ENCODE assay signal across 18 cellular contexts in the genomic region with DNA sequence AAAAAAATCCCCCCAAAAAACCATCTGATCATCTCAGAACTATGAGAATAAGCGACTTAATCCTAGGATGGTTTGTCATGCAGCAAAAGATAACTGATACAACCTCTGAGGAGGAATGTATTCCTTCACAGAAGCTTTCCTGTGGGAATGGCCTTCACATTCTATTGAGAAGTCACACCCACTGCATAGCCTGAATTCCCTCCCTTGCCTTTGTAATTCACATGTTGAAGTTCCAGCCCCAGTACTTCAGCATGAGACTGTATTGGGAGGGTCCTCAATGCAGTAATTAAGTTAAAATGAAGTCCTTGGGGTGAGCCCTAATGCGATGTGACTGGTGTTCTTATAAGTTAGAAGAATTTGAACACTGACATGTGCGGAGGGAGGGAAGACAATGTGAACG.
A peak's percentile ranks its signal among the peaks of the same experiment; 100 is the strongest.
DNase-seq lines count a peak whose midpoint lies in the region; ATAC-seq, FAIRE-seq and TF ChIP-seq lines count a peak whose summit lies in the region.
"Had no signal": no experiment of that assay in that cellular context is flagged by ENCODE, and none has a peak within 500 bp of the region (broad histone marks: within the 10 kb centered on the region; RNA-seq: fewer than 3 reads in every experiment).

No MANE protein-coding gene starts in this region.

- H3K27me3 ChIP-seq in H9 (ENCODE audit: insufficient read depth, low read length) (no peaks in the 10 kb centered on the region), brain microvascular endothelial cell (replicated peaks) (no peaks in the 10 kb centered on the region), HepG2 (ENCODE audit: control insufficient read depth in 1 of 2, insufficient read depth in 2 of 2, low read length in 2 of 2) (no peaks in the 10 kb centered on the region)
- H3K27me3 ChIP-seq: BLaER1 treated with 17β-estradiol and CSF1 and Interleukin-3, amounts not matched to agents 10 nM and 100 nM had no signal

- no peak overlapping the region for H3K14ac ChIP-seq in H9 (ENCODE audit: insufficient read depth, low read length)

- peaks cover 4% of the 10 kb centered on the region; the same call in 1 of the 2 replicates for H3K4me1 ChIP-seq in H9 (ENCODE audit: insufficient read depth, low read length)
- no peaks in the 10 kb centered on the region for H3K4me1 ChIP-seq in HepG2 (ENCODE audit: insufficient read depth, low read length)
- H3K4me1 ChIP-seq: BLaER1 treated with 17β-estradiol and CSF1 and Interleukin-3, amounts not matched to agents 10 nM and 100 nM had no signal

- no peak overlapping the region for H3T11ph ChIP-seq in H9 (ENCODE audit: low read length)

- no peak for TF ChIP-seq POLR2A in HepG2 (IDR thresholded peaks at IDR 0.05; ENCODE audit: insufficient read depth in 1 of 2, low read depth in 2 of 2, low read length in 2 of 2)

- H2BK120ac ChIP-seq in H9 (ENCODE audit: low read depth, low read length, poor library complexity, severe bottlenecking): no peak overlapping the region

- no peak overlapping the region for H4K91ac ChIP-seq in H9 (ENCODE audit: insufficient read length, low read depth, low read length)

- ATAC-seq in GM18867 (IDR thresholded peaks at IDR 0.05; ENCODE audit: unreplicated experiment) (no peak), sciatic nerve (no peak), HepG2 (no peak)

- H3K4me3 ChIP-seq in brain microvascular endothelial cell (ENCODE audit: low read depth, low read length): no peak overlapping the region
- H3K4me3 ChIP-seq in HepG2 (replicated peaks in 1 of 3; ENCODE audit: insufficient read depth in 1 of 3, low read depth in 2 of 3, low read length in 3 of 3): no peak overlapping the region
- H3K4me3 ChIP-seq: BLaER1 treated with 17β-estradiol and CSF1 and Interleukin-3, amounts not matched to agents 10 nM and 100 nM had no signal

- H4K8ac ChIP-seq in H9 (replicated peaks; ENCODE audit: insufficient read length, low read depth, low read length): no peak overlapping the region

- H2AFZ ChIP-seq in H9 (ENCODE audit: low read length) (peak overlapping the region; percentile 5), HepG2 (ENCODE audit: low read length) (no peak overlapping the region)

- H3K4me1 Mint-ChIP-seq in H9: peaks cover 16 to 18% of the 10 kb centered on the region in 2 experiments
- H3K4me1 Mint-ChIP-seq: CD8-positive, alpha-beta memory T cell had no signal

- H3K36me3 ChIP-seq in brain microvascular endothelial cell (replicated peaks) (no peaks in the 10 kb centered on the region), HepG2 (replicated peaks in 1 of 2; ENCODE audit: control insufficient read depth in 1 of 2, insufficient read depth in 2 of 2, low read length in 2 of 2) (no peaks in the 10 kb centered on the region)
- H3K36me3 ChIP-seq: BLaER1 treated with 17β-estradiol and CSF1 and Interleukin-3, amounts not matched to agents 10 nM and 100 nM had no signal

- no peak overlapping the region for H2BK15ac ChIP-seq in H9 (ENCODE audit: low read depth, low read length)

- no peak overlapping the region for H3K4ac ChIP-seq in H9 (ENCODE audit: low read depth, low read length)

- no TSS peak for BruUV-seq in HepG2 (replicated peaks; lab: Mats Ljungman, UMichigan)

- no peak overlapping the region for H3K4me3 Mint-ChIP-seq in H9
- H3K4me3 Mint-ChIP-seq: CD8-positive, alpha-beta memory T cell had no signal

- H3K27ac ChIP-seq in H9 (ENCODE audit: insufficient read length, low read depth, low read length) (no peak overlapping the region), brain microvascular endothelial cell (peak overlapping the region; percentile 23), HepG2 (ENCODE audit: extremely low read length, insufficient read depth, low read length) (no peak overlapping the region)
- H3K27ac ChIP-seq: BLaER1 treated with 17β-estradiol and CSF1 and Interleukin-3, amounts not matched to agents 10 nM and 100 nM; RWPE1 had no signal

- no peak overlapping the region for H2BK12ac ChIP-seq in H9 (ENCODE audit: insufficient read length, low read depth, low read length)

- H4K20me1 ChIP-seq in H9 (ENCODE audit: control insufficient read depth, insufficient read depth, insufficient read length) (no peaks in the 10 kb centered on the region), HepG2 (ENCODE audit: insufficient read depth, low read length) (no peaks in the 10 kb centered on the region)
- H4K20me1 ChIP-seq: BLaER1 treated with 17β-estradiol and CSF1 and Interleukin-3, amounts not matched to agents 10 nM and 100 nM had no signal

- no peaks in the 10 kb centered on the region for H3K23me2 ChIP-seq in H9 (ENCODE audit: insufficient read length, low read depth, low read length, poor library complexity, severe bottlenecking)

- intact Hi-C loops in sciatic nerve (cut with DNase I): no loop called here
- intact Hi-C loops in HepG2 (cut with micrococcal nuclease; ENCODE audit: unreplicated experiment): no loop called here

- H3K27me3 Mint-ChIP-seq in H9 (ENCODE audit: low read depth): no peaks in the 10 kb centered on the region
- H3K27me3 Mint-ChIP-seq: CD8-positive, alpha-beta memory T cell had no signal

- in situ Hi-C loops in brain microvascular endothelial cell (cut with HindIII; ENCODE audit: low pct_ligation_motif_present, low sequenced_read_pairs) (no loop called here), HepG2 (cut with HindIII; ENCODE audit: extremely low pct_ligation_motif_present, low pct_unique_long_range_greater_than_20kb) (no loop called here)

- H3K9me3 Mint-ChIP-seq in H9: peaks cover 3 to 4% of the 10 kb centered on the region in 2 experiments

- no peaks in the 10 kb centered on the region for H3K79me2 ChIP-seq in H9 (ENCODE audit: insufficient read depth, low read length)
- no peaks in the 10 kb centered on the region for H3K79me2 ChIP-seq in HepG2 (ENCODE audit: insufficient read depth, low read length)

- WGBS in H9 (ENCODE audit: extremely low coverage, insufficient read length, low lambda C conversion rate): no CpG with 5 or more reads among the region's 4 CpGs
- WGBS in HepG2 (ENCODE audit: low lambda C conversion rate): 35% methylated on average over 4 of the region's 4 CpGs

- no peak overlapping the region for H2BK20ac ChIP-seq in H9 (ENCODE audit: low read depth, low read length, poor library complexity, severe bottlenecking)

- no peak overlapping the region for H2BK5ac ChIP-seq in H9 (ENCODE audit: insufficient read length, low read length)

- CTCF ChIA-PET in HepG2 (lab: Yijun Ruan, JAX; ENCODE audit: low intra/inter-chr PET ratio, low total read pairs): no interaction called here

- H3K9me3 ChIP-seq in H9 (ENCODE audit: control insufficient read depth, low read depth, low read length): no peaks in the 10 kb centered on the region
- no peaks in the 10 kb centered on the region for H3K9me3 ChIP-seq in HepG2 (ENCODE audit: low read length)
- H3K9me3 ChIP-seq: BLaER1 treated with 17β-estradiol and CSF1 and Interleukin-3, amounts not matched to agents 10 nM and 100 nM had no signal

- DNase-seq in H9 (peak; percentile 48), brain microvascular endothelial cell (peak; percentile 29), iPS-NIHi7 (ENCODE audit: extremely low spot score) (peak; percentile 33), sciatic nerve (ENCODE audit: low spot score) (no peak), HepG2 (ENCODE audit: low spot score) (no peak), SKM-1 (lab: John Stamatoyannopoulos, UW; ENCODE audit: unreplicated experiment) (no peak)
- DNase-seq: CD8-positive, alpha-beta memory T cell; DMS79; GDM1; H7; NCI-H1105 treated with DMSO at 0.1 percent for 48 hours; NCI-H187; NCI-H526 treated with DMSO at 0.1 percent for 48 hours had no signal

- no peak overlapping the region for H3K56ac ChIP-seq in H9 (ENCODE audit: insufficient read length, low read depth, low read length)

- peak overlapping the region in 1 of 3 experiments; percentile 2; a peak in 1 of 7 replicates for H3K27ac Mint-ChIP-seq in H9
- H3K27ac Mint-ChIP-seq: CD8-positive, alpha-beta memory T cell had no signal

- H3K9ac ChIP-seq in H9 (ENCODE audit: extremely low read depth, insufficient read length, low read length) (no peak overlapping the region), HepG2 (ENCODE audit: insufficient read depth, low read depth, low read length) (no peak overlapping the region)
- H3K9ac ChIP-seq: BLaER1 treated with 17β-estradiol and CSF1 and Interleukin-3, amounts not matched to agents 10 nM and 100 nM had no signal

- H3K23ac ChIP-seq in H9 (ENCODE audit: insufficient read length, low read depth, low read length): no peak overlapping the region

- H4K5ac ChIP-seq in H9 (ENCODE audit: insufficient read length, low read depth, low read length): no peak overlapping the region

- TF ChIP-seq EP300 in HepG2 (IDR thresholded peaks at IDR 0.05; ENCODE audit: low read depth in 2 of 2, low read length in 2 of 2) (no peak), HepG2 (CRISPR knock-in tag; IDR thresholded peaks at IDR 0.05; ENCODE audit: borderline replicate concordance) (no peak)

- TF ChIP-seq RAD21 in HepG2 (CRISPR knock-in tag; IDR thresholded peaks at IDR 0.05): no peak

- H2AK5ac ChIP-seq in H9 (ENCODE audit: insufficient read length, low read length): no peak overlapping the region

- H3K4me2 ChIP-seq in H9 (ENCODE audit: insufficient read depth, insufficient read length, low read length): no peak overlapping the region
- H3K4me2 ChIP-seq in HepG2 (ENCODE audit: low read depth, low read length): no peak overlapping the region
- H3K4me2 ChIP-seq: BLaER1 treated with 17β-estradiol and CSF1 and Interleukin-3, amounts not matched to agents 10 nM and 100 nM had no signal

- POLR2A ChIA-PET in HepG2 (lab: Yijun Ruan, JAX): no interaction called here

- TF ChIP-seq CTCF in H9 (conservative IDR thresholded peaks at IDR 0.05): no peak
- TF ChIP-seq CTCF in brain microvascular endothelial cell (IDR thresholded peaks at IDR 0.05; ENCODE audit: low read depth, low read length, missing control alignments): no peak
- no peak for TF ChIP-seq CTCF in HepG2 (CRISPR knock-in tag; IDR thresholded peaks at IDR 0.05)

- no peak for FAIRE-seq in HepG2 (lab: Jason Lieb, UNC)
- FAIRE-seq: D721Med, GM12891 had no signal

- no peak overlapping the region for H3K18ac ChIP-seq in H9 (ENCODE audit: insufficient read length, low read depth, low read length)

- peaks cover 0 to 18% (median 3%) of the 10 kb centered on the region in 3 experiments; a peak in 5 of 7 replicates for H3K36me3 Mint-ChIP-seq in H9 (ENCODE audit: insufficient read depth in 1 of 3, low read depth in 3 of 3)
- H3K36me3 Mint-ChIP-seq: CD8-positive, alpha-beta memory T cell had no signal

- no peaks in the 10 kb centered on the region for H3K79me1 ChIP-seq in H9 (ENCODE audit: insufficient read depth, low read depth, low read length, poor library complexity, severe bottlenecking)

TF ChIP-seq in HepG2, 621 proteins besides CTCF, POLR2A, EP300 and RAD21 (continues in another document):
- no peak for TF ChIP-seq RXRA (CRISPR knock-in tag; IDR thresholded peaks at IDR 0.05)
- no peak for TF ChIP-seq KLF11 (CRISPR knock-in tag; IDR thresholded peaks at IDR 0.05)
- TF ChIP-seq NR2C2 (CRISPR knock-in tag; IDR thresholded peaks at IDR 0.05; ENCODE audit: borderline replicate concordance): no peak
- no peak for TF ChIP-seq ZNF101 (CRISPR knock-in tag; IDR thresholded peaks at IDR 0.05; ENCODE audit: borderline replicate concordance, low read depth)
- no peak for TF ChIP-seq GPN1 (CRISPR knock-in tag; IDR thresholded peaks at IDR 0.05; ENCODE audit: borderline replicate concordance)
- no peak for TF ChIP-seq CREB1 (IDR thresholded peaks at IDR 0.05)
- TF ChIP-seq CREB1 (CRISPR knock-in tag; IDR thresholded peaks at IDR 0.05): no peak
- TF ChIP-seq KAT7 (CRISPR knock-in tag; IDR thresholded peaks at IDR 0.05; ENCODE audit: borderline replicate concordance): no peak

Comparison
In these comparisons a context has a peak if more than half of its experiments do, and no peak if none do; other contexts are left out.
1. DNase-seq: peak in H9 (single experiment), brain microvascular endothelial cell (single experiment) and iPS-NIHi7 (single experiment); none in sciatic nerve (single experiment), HepG2 (single experiment) and SKM-1 (single experiment).